In the genomic region with DNA sequence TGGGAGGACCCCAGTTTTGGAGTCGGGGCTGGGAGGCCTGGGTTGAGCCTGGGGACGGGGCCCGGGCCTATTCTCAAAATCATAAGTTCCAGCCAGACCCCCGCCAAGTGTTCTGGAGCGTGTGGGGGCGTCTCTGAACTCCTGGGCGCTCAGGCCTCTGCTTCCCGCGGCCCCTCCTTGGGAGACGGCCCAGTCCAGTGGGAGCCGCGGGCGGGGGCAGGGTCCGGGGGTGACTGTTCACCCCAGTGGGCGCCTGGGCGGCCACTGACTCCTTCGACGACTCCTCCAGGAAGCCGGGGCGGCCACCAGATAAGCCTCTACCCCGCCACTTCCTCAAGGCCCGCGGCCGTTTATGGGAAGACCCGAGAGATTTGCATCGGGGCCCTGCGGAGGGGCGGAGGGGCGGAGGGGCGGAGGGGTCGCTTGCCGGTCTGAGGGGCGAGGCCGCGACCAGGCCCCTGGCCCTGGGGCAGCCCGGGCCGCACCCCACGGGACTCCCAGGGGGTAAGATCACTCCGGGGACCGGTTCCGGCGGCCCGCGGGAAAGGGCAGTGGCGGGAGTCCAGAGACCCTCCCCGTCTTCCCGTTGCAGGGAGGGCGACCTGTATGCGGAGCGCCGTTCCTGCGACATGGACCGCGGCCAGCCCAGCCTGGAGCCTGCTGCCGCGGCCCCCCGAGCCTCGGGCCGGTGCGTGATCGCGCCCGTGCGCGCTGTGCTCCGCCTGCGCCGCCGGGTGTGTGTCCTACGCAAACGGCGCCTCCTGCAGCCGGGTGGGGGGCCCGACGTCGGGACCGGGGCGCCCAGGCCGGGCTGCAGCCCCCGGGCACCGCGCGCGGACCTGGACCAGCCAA, we compare ENCODE assay signal across 8 cellular contexts. TPM values are rescaled to one million over a fixed set of nuclear protein-coding genes. Genes with fewer than 3 reads are reported as not detected.
DNase-seq lines count a peak whose midpoint lies in the region; ATAC-seq and TF ChIP-seq lines count a peak whose summit lies in the region.

No MANE protein-coding gene starts in this region.

- peak; percentile 46 for DNase-seq in activated naive CD4-positive, alpha-beta T cell treated with anti-CD3 and anti-CD28 coated beads, Interleukin-2, amount 10 ng/mL, durations not matched to agents 7 days and 5 days
- no peak for DNase-seq in activated naive CD4-positive, alpha-beta T cell treated with Interleukin-2 at 50 U/mL for 16 hours
- no peak for DNase-seq in activated T-helper 1 cell treated with anti-CD3 and anti-CD28 coated beads, Interleukin-12 subunit alpha, Interleukin-12 subunit beta, Interleukin-2, Interleukin-4 antibody, amounts not matched to agents 30 ng/mL and 10 ng/mL and 1 ng/mL, durations not matched to agents 14 hours and 24 hours and 36 hours (ENCODE audit: low spot score)
- DNase-seq in right atrium auricular region (ENCODE audit: low spot score) (no peak), ACHN (no peak)
- DNase-seq in stimulated activated CD4-positive, alpha-beta T cell treated with anti-CD3 and anti-CD28 coated beads, Interleukin-15, amount 100 ng/mL, for 24 hours: no peak

- H3K27ac Mint-ChIP-seq in activated naive CD4-positive, alpha-beta T cell treated with anti-CD3 and anti-CD28 coated beads, Interleukin-2, amount 10 ng/mL, durations not matched to agents 7 days and 5 days: peak overlapping the region; percentile 82
- H3K27ac Mint-ChIP-seq in activated T-helper 1 cell treated with anti-CD3 and anti-CD28 coated beads, Interleukin-12 subunit alpha, Interleukin-12 subunit beta, Interleukin-2, Interleukin-4 antibody, amounts not matched to agents 30 ng/mL and 10 ng/mL and 1 ng/mL, durations not matched to agents 14 hours and 24 hours and 36 hours: peak overlapping the region; percentile 79

- CTCF ChIA-PET in activated naive CD4-positive, alpha-beta T cell treated with anti-CD3 and anti-CD28 coated beads, Interleukin-2, amount 10 ng/mL, durations not matched to agents 7 days and 5 days (lab: Charles Lee): interaction anchor here (1.3 kb wide), 1 partner anchor 24 kb away, joined by 4 read pairs; a partner anchor contains a TSS

- H3K4me2 ChIP-seq in skeletal muscle satellite cell (ENCODE audit: low read length): peak overlapping the region; percentile 94

- intact Hi-C loops in activated T-helper 1 cell treated with anti-CD3 and anti-CD28 coated beads, Interleukin-12 subunit alpha, Interleukin-12 subunit beta, Interleukin-2, Interleukin-4 antibody, amounts not matched to agents 30 ng/mL and 10 ng/mL and 1 ng/mL, durations not matched to agents 14 hours and 24 hours and 36 hours (cut with micrococcal nuclease): no loop called here

- H3K4me3 ChIP-seq in right atrium auricular region (peak overlapping the region; percentile 33 to 54), skeletal muscle satellite cell (ENCODE audit: low read length) (peak overlapping the region; percentile 87)

- ATAC-seq in HG02884 (IDR thresholded peaks at IDR 0.05; ENCODE audit: unreplicated experiment): no peak

- H3K4me1 Mint-ChIP-seq in activated naive CD4-positive, alpha-beta T cell treated with anti-CD3 and anti-CD28 coated beads, Interleukin-2, amount 10 ng/mL, durations not matched to agents 7 days and 5 days: peaks cover 26% of the 10 kb centered on the region
- peaks cover 14% of the 10 kb centered on the region for H3K4me1 Mint-ChIP-seq in activated T-helper 1 cell treated with anti-CD3 and anti-CD28 coated beads, Interleukin-12 subunit alpha, Interleukin-12 subunit beta, Interleukin-2, Interleukin-4 antibody, amounts not matched to agents 30 ng/mL and 10 ng/mL and 1 ng/mL, durations not matched to agents 14 hours and 24 hours and 36 hours (ENCODE audit: low read depth)

- H3K9me3 ChIP-seq in right atrium auricular region: no peaks in the 10 kb centered on the region
- H3K9me3 ChIP-seq in skeletal muscle satellite cell (replicated peaks; ENCODE audit: low read length): no peaks in the 10 kb centered on the region

- TF ChIP-seq CTCF in right atrium auricular region (IDR thresholded peaks at IDR 0.05): no peak

- H3K9me3 Mint-ChIP-seq in activated naive CD4-positive, alpha-beta T cell treated with anti-CD3 and anti-CD28 coated beads, Interleukin-2, amount 10 ng/mL, durations not matched to agents 7 days and 5 days: no peaks in the 10 kb centered on the region
- H3K9me3 Mint-ChIP-seq in activated T-helper 1 cell treated with anti-CD3 and anti-CD28 coated beads, Interleukin-12 subunit alpha, Interleukin-12 subunit beta, Interleukin-2, Interleukin-4 antibody, amounts not matched to agents 30 ng/mL and 10 ng/mL and 1 ng/mL, durations not matched to agents 14 hours and 24 hours and 36 hours: no peaks in the 10 kb centered on the region

- H3K36me3 ChIP-seq in right atrium auricular region: peaks cover 1% of the 10 kb centered on the region
- H3K36me3 ChIP-seq in skeletal muscle satellite cell (ENCODE audit: insufficient read depth, low read length): peaks cover 27% of the 10 kb centered on the region

- H3K36me3 Mint-ChIP-seq in activated naive CD4-positive, alpha-beta T cell treated with anti-CD3 and anti-CD28 coated beads, Interleukin-2, amount 10 ng/mL, durations not matched to agents 7 days and 5 days: peaks cover 6% of the 10 kb centered on the region
- peaks cover 7% of the 10 kb centered on the region for H3K36me3 Mint-ChIP-seq in activated T-helper 1 cell treated with anti-CD3 and anti-CD28 coated beads, Interleukin-12 subunit alpha, Interleukin-12 subunit beta, Interleukin-2, Interleukin-4 antibody, amounts not matched to agents 30 ng/mL and 10 ng/mL and 1 ng/mL, durations not matched to agents 14 hours and 24 hours and 36 hours (ENCODE audit: low read depth)

- in situ Hi-C loops in ACHN (cut with HindIII; ENCODE audit: low pct_ligation_motif_present, low pct_unique_long_range_greater_than_20kb, low sequenced_read_pairs): no loop called here

- H3K27me3 Mint-ChIP-seq in activated naive CD4-positive, alpha-beta T cell treated with anti-CD3 and anti-CD28 coated beads, Interleukin-2, amount 10 ng/mL, durations not matched to agents 7 days and 5 days: peaks cover 54% of the 10 kb centered on the region
- H3K27me3 Mint-ChIP-seq in activated T-helper 1 cell treated with anti-CD3 and anti-CD28 coated beads, Interleukin-12 subunit alpha, Interleukin-12 subunit beta, Interleukin-2, Interleukin-4 antibody, amounts not matched to agents 30 ng/mL and 10 ng/mL and 1 ng/mL, durations not matched to agents 14 hours and 24 hours and 36 hours (ENCODE audit: insufficient read depth): no peaks in the 10 kb centered on the region

- peak overlapping the region; percentile 83 to 94 for H3K27ac ChIP-seq in right atrium auricular region

- H3K4me1 ChIP-seq in right atrium auricular region: peaks cover 0 to 61% of the 10 kb centered on the region in 2 donors
- H3K4me1 ChIP-seq in skeletal muscle satellite cell (ENCODE audit: control insufficient read depth, insufficient read depth, low read length): peaks cover 55% of the 10 kb centered on the region

- H3K4me3 Mint-ChIP-seq in activated naive CD4-positive, alpha-beta T cell treated with anti-CD3 and anti-CD28 coated beads, Interleukin-2, amount 10 ng/mL, durations not matched to agents 7 days and 5 days: peak overlapping the region; percentile 79
- peak overlapping the region; percentile 91 for H3K4me3 Mint-ChIP-seq in activated T-helper 1 cell treated with anti-CD3 and anti-CD28 coated beads, Interleukin-12 subunit alpha, Interleukin-12 subunit beta, Interleukin-2, Interleukin-4 antibody, amounts not matched to agents 30 ng/mL and 10 ng/mL and 1 ng/mL, durations not matched to agents 14 hours and 24 hours and 36 hours

- H3K27me3 ChIP-seq in right atrium auricular region (no peaks in the 10 kb centered on the region), skeletal muscle satellite cell (ENCODE audit: control insufficient read depth, insufficient read depth, low read length) (no peaks in the 10 kb centered on the region)

- peak overlapping the region; percentile 83 for H3K9ac ChIP-seq in skeletal muscle satellite cell (ENCODE audit: low read depth, low read length)

RNA-seq across cellular contexts. Expression of a gene that starts 0.8 kb away (rescaled TPM):
- total RNA-seq in activated T-helper 1 cell treated with anti-CD3 and anti-CD28 coated beads, Interleukin-12 subunit alpha, Interleukin-12 subunit beta, Interleukin-2, Interleukin-4 antibody, amounts not matched to agents 30 ng/mL and 10 ng/mL and 1 ng/mL, durations not matched to agents 14 hours and 24 hours and 36 hours: 11.6 and 11.7 TPM in 2 replicates
- total RNA-seq in right atrium auricular region: 10 to 100 TPM in 1 of 2 donors, 1 to 10 TPM in 1; 9.4 to 16.8 TPM
- total RNA-seq in skeletal muscle satellite cell (2012; rRNA removed): 7.0 and 11.7 TPM in 2 replicates

RNA-seq across cellular contexts. Expression of a gene that starts 23.2 kb away (rescaled TPM):
- total RNA-seq in activated T-helper 1 cell treated with anti-CD3 and anti-CD28 coated beads, Interleukin-12 subunit alpha, Interleukin-12 subunit beta, Interleukin-2, Interleukin-4 antibody, amounts not matched to agents 30 ng/mL and 10 ng/mL and 1 ng/mL, durations not matched to agents 14 hours and 24 hours and 36 hours: 70.8 and 72.1 TPM in 2 replicates
- total RNA-seq in right atrium auricular region: 10 to 100 TPM; 30.0 to 38.0 TPM
- total RNA-seq in skeletal muscle satellite cell (2012; rRNA removed): 49.2 and 55.5 TPM in 2 replicates

RNA-seq across cellular contexts. Expression of a gene that starts 23.8 kb away (rescaled TPM):
- 15.2 and 15.4 TPM in 2 replicates for total RNA-seq in activated T-helper 1 cell treated with anti-CD3 and anti-CD28 coated beads, Interleukin-12 subunit alpha, Interleukin-12 subunit beta, Interleukin-2, Interleukin-4 antibody, amounts not matched to agents 30 ng/mL and 10 ng/mL and 1 ng/mL, durations not matched to agents 14 hours and 24 hours and 36 hours
- 10 to 100 TPM in 1 of 2 donors, 1 to 10 TPM in 1; 5.6 to 13.3 TPM for total RNA-seq in right atrium auricular region
- total RNA-seq in skeletal muscle satellite cell (2012; rRNA removed): 0.25 TPM in 1 of 2 replicates, not detected in the other

RNA-seq across cellular contexts. Expression of a gene that starts 27.2 kb away (rescaled TPM):
- total RNA-seq in activated T-helper 1 cell treated with anti-CD3 and anti-CD28 coated beads, Interleukin-12 subunit alpha, Interleukin-12 subunit beta, Interleukin-2, Interleukin-4 antibody, amounts not matched to agents 30 ng/mL and 10 ng/mL and 1 ng/mL, durations not matched to agents 14 hours and 24 hours and 36 hours: 1.2 and 1.8 TPM in 2 replicates
- not detected for total RNA-seq in right atrium auricular region
- total RNA-seq in skeletal muscle satellite cell (2012; rRNA removed): not detected in 2 replicates

RNA-seq across cellular contexts. Expression of a gene that starts 37.2 kb away (rescaled TPM):
- 277 and 280 TPM in 2 replicates for total RNA-seq in activated T-helper 1 cell treated with anti-CD3 and anti-CD28 coated beads, Interleukin-12 subunit alpha, Interleukin-12 subunit beta, Interleukin-2, Interleukin-4 antibody, amounts not matched to agents 30 ng/mL and 10 ng/mL and 1 ng/mL, durations not matched to agents 14 hours and 24 hours and 36 hours
- total RNA-seq in right atrium auricular region: 100 to 1,000 TPM; 310 to 394 TPM
- total RNA-seq in skeletal muscle satellite cell (2012; rRNA removed): 261 and 457 TPM in 2 replicates
